ENCODE assay signal across 8 cellular contexts in genomic region chr1:35808376-35809155, GRCh38. TPM values are rescaled to one million over a fixed set of nuclear protein-coding genes. Genes with fewer than 3 reads are reported as not detected.
DNase-seq lines count a peak whose midpoint lies in the region; ATAC-seq, FAIRE-seq and TF ChIP-seq lines count a peak whose summit lies in the region.

No MANE protein-coding gene starts in this region.

- H3K4me1 ChIP-seq in kidney (ENCODE audit: control insufficient read depth in 1 of 2, insufficient read depth in 1 of 2, low read depth in 1 of 2, low read length in 2 of 2) (peaks cover 0 to 12% of the 10 kb centered on the region in 2 donors), small intestine (ENCODE audit: control insufficient read depth in 2 of 2, insufficient read depth in 1 of 2, low read depth in 1 of 2, low read length in 1 of 2) (no peaks in the 10 kb centered on the region)

- FAIRE-seq in kidney (lab: Jason Lieb, UNC) (no peak), small intestine (lab: Jason Lieb, UNC) (no peak)

- H3K9me3 Mint-ChIP-seq in Calu3 (ENCODE audit: low read depth, unreplicated experiment), result no peaks in the 10 kb centered on the region

- ATAC-seq in HG02852 (IDR thresholded peaks at IDR 0.05; ENCODE audit: unreplicated experiment) (peak; percentile 43), T-helper 17 cell (peak; percentile 20), GM21723 (IDR thresholded peaks at IDR 0.05; ENCODE audit: unreplicated experiment) (no peak), GM19467 (IDR thresholded peaks at IDR 0.05; ENCODE audit: unreplicated experiment) (no peak)

- DNase-seq in Calu3, result peak; percentile 20
- DNase-seq in T-helper 17 cell, result no peak
- peak; percentile 13 for DNase-seq in choroid plexus epithelial cell (ENCODE audit: low read depth)
- DNase-seq in kidney, result peak; percentile 81
- DNase-seq in small intestine, result no peak

- 1 to 3% (median 1%) methylated on average over 29 to 60 of the region's 60 CpGs for WGBS in small intestine, 3 donors

- H3K36me3 Mint-ChIP-seq in Calu3 (ENCODE audit: insufficient read depth, unreplicated experiment), result peaks cover 22% of the 10 kb centered on the region
- H3K36me3 Mint-ChIP-seq in T-helper 17 cell (ENCODE audit: low read depth), result no peaks in the 10 kb centered on the region

- no peaks in the 10 kb centered on the region for H3K27me3 ChIP-seq in small intestine (ENCODE audit: control insufficient read depth in 2 of 2, insufficient read depth in 2 of 2, low read length in 2 of 2)

- no peaks in the 10 kb centered on the region for H3K27me3 Mint-ChIP-seq in Calu3 (ENCODE audit: unreplicated experiment)
- no peaks in the 10 kb centered on the region for H3K27me3 Mint-ChIP-seq in T-helper 17 cell

- peak overlapping the region; percentile 30 to 84 for H3K9ac ChIP-seq in kidney (ENCODE audit: low read length in 2 of 2)

- H3K4me3 Mint-ChIP-seq in Calu3 (ENCODE audit: low read depth, unreplicated experiment), result peak overlapping the region; percentile 78
- H3K4me3 Mint-ChIP-seq in T-helper 17 cell, result peak overlapping the region; percentile 94

- H3K9me3 ChIP-seq in T-helper 17 cell (ENCODE audit: control insufficient read depth, low read length, poor library complexity, severe bottlenecking) (no peaks in the 10 kb centered on the region), kidney (ENCODE audit: control insufficient read depth in 1 of 2, low read length in 2 of 2) (no peaks in the 10 kb centered on the region), small intestine (ENCODE audit: control insufficient read depth, low read depth) (no peaks in the 10 kb centered on the region)

- H3K27ac ChIP-seq in kidney (ENCODE audit: low read depth in 2 of 2, low read length in 2 of 2), result peak overlapping the region in 1 of 2 donors; percentile 32
- H3K27ac ChIP-seq in small intestine (ENCODE audit: low read depth in 1 of 2, low read length in 1 of 2), result peak overlapping the region; percentile 87 to 90

- H3K4me1 Mint-ChIP-seq in Calu3 (ENCODE audit: low read depth, unreplicated experiment), result peaks cover 15% of the 10 kb centered on the region
- peaks cover 25% of the 10 kb centered on the region for H3K4me1 Mint-ChIP-seq in T-helper 17 cell

- intact Hi-C loops in Calu3 (cut with micrococcal nuclease; ENCODE audit: unreplicated experiment) (no loop called here), kidney (cut with DNase I) (no loop called here)

- H3K36me3 ChIP-seq in kidney (ENCODE audit: control insufficient read depth in 1 of 2, insufficient read depth in 2 of 2, low read length in 2 of 2), result no peaks in the 10 kb centered on the region
- no peaks in the 10 kb centered on the region for H3K36me3 ChIP-seq in small intestine (ENCODE audit: control insufficient read depth in 2 of 2, insufficient read depth in 2 of 2, low read length in 2 of 2)

- H3K27ac Mint-ChIP-seq in Calu3 (ENCODE audit: unreplicated experiment) (peak overlapping the region; percentile 76), T-helper 17 cell (peak overlapping the region; percentile 88)

- H3K4me3 ChIP-seq in choroid plexus epithelial cell (ENCODE audit: low read depth, low read length) (peak overlapping the region; percentile 78), kidney (ENCODE audit: low read length in 2 of 2) (peak overlapping the region; percentile 79 to 85), small intestine (ENCODE audit: low read depth in 1 of 2, low read length in 2 of 2) (peak overlapping the region; percentile 84 to 86)

- CTCF ChIA-PET in Calu3 (lab: Charles Lee), result no interaction called here

- no peak for TF ChIP-seq CTCF in Calu3 (IDR thresholded peaks at IDR 0.05; ENCODE audit: unreplicated experiment)
- no peak for TF ChIP-seq CTCF in choroid plexus epithelial cell (conservative IDR thresholded peaks at IDR 0.05; ENCODE audit: low read depth, low read length)
- TF ChIP-seq CTCF in kidney (IDR thresholded peaks at IDR 0.05; ENCODE audit: borderline replicate concordance, extremely low read depth, insufficient read depth), result no peak

- BruUV-seq in Calu3 (replicated peaks; lab: Mats Ljungman, UMichigan), result no TSS peak

RNA-seq across cellular contexts. Expression of gene AGO4, which starts 0.8 kb away (rescaled TPM):
- total RNA-seq in Calu3 (2022), result 8.3 and 11.1 TPM in 2 replicates
- 10 to 100 TPM; 20.7 to 23.3 TPM for total RNA-seq in T-helper 17 cell
- 12.2 TPM for total RNA-seq in kidney
- 3.3 TPM for polyA plus RNA-seq in kidney (ENCODE audit: insufficient read depth, low read depth, low replicate concordance)
- polyA plus RNA-seq in small intestine, result 1 to 10 TPM; 4.3 to 6.8 (median 5.6) TPM

RNA-seq across cellular contexts. Expression of gene CLSPN, which starts 38.8 kb away (rescaled TPM):
- total RNA-seq in Calu3 (2022), result 30.3 and 30.4 TPM in 2 replicates
- 1 to 10 TPM in 1 of 2 donors, under 1 TPM in 1; 0.90 to 1.5 TPM for total RNA-seq in T-helper 17 cell
- total RNA-seq in kidney, result 1.1 TPM
- 0.92 TPM for polyA plus RNA-seq in kidney (ENCODE audit: insufficient read depth, low read depth, low replicate concordance)
- 1 to 10 TPM in 1 of 3 donors, under 1 TPM in 2; 0.27 to 3.5 (median 0.67) TPM for polyA plus RNA-seq in small intestine

Comparison
In these comparisons a context has a peak if more than half of its experiments do, and no peak if none do; other contexts are left out.
1. DNase-seq: peak in Calu3 (single experiment), choroid plexus epithelial cell (single experiment) and kidney (single experiment); none in T-helper 17 cell (0 of 3) and small intestine (single experiment).
2. ATAC-seq: peak in HG02852 (single experiment) and T-helper 17 cell (single experiment); none in GM21723 (single experiment) and GM19467 (single experiment).
3. RNA of gene CLSPN, which starts 38.8 kb away (total RNA-seq): 30.3 to 30.4 TPM in Calu3; 0.90 to 1.5 TPM in T-helper 17 cell and 1.1 TPM in kidney (single experiment); every median in the first group is over 10 times any median in the second.
4. Peak in every context shown above with its lines, with median percentiles within 50 percentile points of each other: H3K4me3 ChIP-seq.